Comparison of ENCODE assay signal across 8 cellular contexts in genomic region chr7:55086413-55087201, GRCh38.
DNase-seq lines count a peak whose midpoint lies in the region; ATAC-seq and TF ChIP-seq lines count a peak whose summit lies in the region.

No MANE protein-coding gene starts in this region.

- no peak for TF ChIP-seq CTCF in lung (IDR thresholded peaks at IDR 0.05; ENCODE audit: control extremely low read depth, extremely low read depth)

- ATAC-seq in GM21717 (IDR thresholded peaks at IDR 0.05; ENCODE audit: unreplicated experiment) (peak; percentile 65), lung (ENCODE audit: insufficient read depth, low FRiP score) (peak; percentile 65), HG03520 (IDR thresholded peaks at IDR 0.05; ENCODE audit: unreplicated experiment) (no peak)

- no peaks in the 10 kb centered on the region for H3K27me3 ChIP-seq in lung (ENCODE audit: control insufficient read depth, insufficient read depth)

- WGBS in lung, 2 donors, result 18 to 33% methylated on average over 18 of the region's 18 CpGs

- H3K27ac ChIP-seq in lung (ENCODE audit: low read depth in 1 of 2, low read length in 1 of 2), result peak overlapping the region; percentile 62 to 97

- peaks cover 0 to 18% of the 10 kb centered on the region in 2 donors for H3K4me1 ChIP-seq in lung (ENCODE audit: control insufficient read depth in 2 of 2, insufficient read depth in 2 of 2, low read length in 2 of 2)

- DNase-seq in NCI-H2227 treated with DMSO at 0.1 percent for 48 hours (lab: John Stamatoyannopoulos, UW) (peak; percentile 1), NCI-H2227 (lab: John Stamatoyannopoulos, UW; ENCODE audit: unreplicated experiment) (no peak), LHCN-M2 (ENCODE audit: low read depth) (peak; percentile 99), brain pericyte (ENCODE audit: low read depth, low spot score) (peak; percentile 89), lung (ENCODE audit: low spot score) (peak; percentile 45), NCI-H1048 (lab: John Stamatoyannopoulos, UW) (no peak)

- H3K4me3 ChIP-seq in lung, result no peak overlapping the region

- no peaks in the 10 kb centered on the region for H3K9me3 ChIP-seq in lung (ENCODE audit: control insufficient read depth in 2 of 2, insufficient read depth in 1 of 2, low read length in 1 of 2)

- H3K36me3 ChIP-seq in lung (ENCODE audit: control insufficient read depth in 2 of 2, insufficient read depth in 2 of 2, low read length in 2 of 2), result no peaks in the 10 kb centered on the region

Comparison
In these comparisons a context has a peak if more than half of its experiments do, and no peak if none do; other contexts are left out.
1. DNase-seq: peak in NCI-H2227 treated with DMSO at 0.1 percent for 48 hours (single experiment), LHCN-M2 (single experiment), brain pericyte (single experiment) and lung (single experiment); none in NCI-H2227 (single experiment) and NCI-H1048 (single experiment).